Comparison of ENCODE assay signal across 11 cellular contexts in genomic region chr7:29884399-29885272, GRCh38.
DNase-seq lines count a peak whose midpoint lies in the region; ATAC-seq, FAIRE-seq and TF ChIP-seq lines count a peak whose summit lies in the region.
"Had no signal": no experiment of that assay in that cellular context is flagged by ENCODE, and none has a peak within 500 bp of the region (broad histone marks: within the 10 kb centered on the region; RNA-seq: fewer than 3 reads in every experiment).

No MANE protein-coding gene starts in this region.

- no peaks in the 10 kb centered on the region for H3K9me3 Mint-ChIP-seq in naive B cell
- H3K9me3 Mint-ChIP-seq: activated T-helper 1 cell treated with anti-CD3 and anti-CD28 coated beads, Interleukin-12 subunit alpha, Interleukin-12 subunit beta, Interleukin-2, Interleukin-4 antibody, amounts not matched to agents 30 ng/mL and 10 ng/mL and 1 ng/mL, durations not matched to agents 14 hours and 24 hours and 36 hours; CD4-positive, CD25-positive, alpha-beta regulatory T cell had no signal

- peaks cover 3 to 4% (median 3%) of the 10 kb centered on the region in 3 donors for H3K4me1 Mint-ChIP-seq in naive B cell

- no peaks in the 10 kb centered on the region for H3K36me3 ChIP-seq in BE2C

- no peak overlapping the region for H3K27ac Mint-ChIP-seq in naive B cell
- H3K27ac Mint-ChIP-seq: activated T-helper 1 cell treated with anti-CD3 and anti-CD28 coated beads, Interleukin-12 subunit alpha, Interleukin-12 subunit beta, Interleukin-2, Interleukin-4 antibody, amounts not matched to agents 30 ng/mL and 10 ng/mL and 1 ng/mL, durations not matched to agents 14 hours and 24 hours and 36 hours; CD4-positive, CD25-positive, alpha-beta regulatory T cell had no signal

- no peaks in the 10 kb centered on the region for H3K4me1 ChIP-seq in BE2C

- peak overlapping the region; percentile 9 to 70 (median 60) for H3K4me3 Mint-ChIP-seq in naive B cell
- H3K4me3 Mint-ChIP-seq: activated T-helper 1 cell treated with anti-CD3 and anti-CD28 coated beads, Interleukin-12 subunit alpha, Interleukin-12 subunit beta, Interleukin-2, Interleukin-4 antibody, amounts not matched to agents 30 ng/mL and 10 ng/mL and 1 ng/mL, durations not matched to agents 14 hours and 24 hours and 36 hours had no signal

- no peak for TF ChIP-seq CTCF in BE2C (IDR thresholded peaks at IDR 0.05; ENCODE audit: low read depth, low read length)

- H3K36me3 Mint-ChIP-seq in naive B cell, result no peaks in the 10 kb centered on the region
- H3K36me3 Mint-ChIP-seq: CD4-positive, CD25-positive, alpha-beta regulatory T cell had no signal

- ATAC-seq in naive B cell (ENCODE audit: low read depth in 2 of 2) (peak; percentile 37 to 55), GM19452 (IDR thresholded peaks at IDR 0.05; ENCODE audit: unreplicated experiment) (no peak)
- ATAC-seq: Panc1 had no signal

- no peaks in the 10 kb centered on the region for H3K27me3 ChIP-seq in BE2C

- no peak for FAIRE-seq in HTR-8/SVneo (lab: Jason Lieb, UNC)

- no peaks in the 10 kb centered on the region for H3K9me3 ChIP-seq in BE2C

- peaks cover 21 to 32% (median 22%) of the 10 kb centered on the region in 3 donors for H3K27me3 Mint-ChIP-seq in naive B cell

- no peak overlapping the region for H3K4me3 ChIP-seq in BE2C (ENCODE audit: low read depth, low read length)

- peak; percentile 46 for DNase-seq in BE2C
- DNase-seq in NCI-H2029 (lab: John Stamatoyannopoulos, UW), result peak; percentile 59
- peak; percentile 44 for DNase-seq in cerebellar cortex (ENCODE audit: low spot score)
- no peak for DNase-seq in naive B cell
- no peak for DNase-seq in HUDEP-2 (lab: John Stamatoyannopoulos, UW; ENCODE audit: unreplicated experiment in 76 of 76)
- DNase-seq in NK-92 treated with Interleukin-12 subunit alpha and Interleukin-12 subunit beta, amount 100 ng/mL, for 24 hours (lab: John Stamatoyannopoulos, UW), result no peak
- no peak for DNase-seq in HTR-8/SVneo (ENCODE audit: insufficient read length, low spot score)
- DNase-seq: CD4-positive, CD25-positive, alpha-beta regulatory T cell had no signal

Comparison
In these comparisons a context has a peak if more than half of its experiments do, and no peak if none do; other contexts are left out.
1. DNase-seq: peak in BE2C (single experiment), NCI-H2029 (single experiment) and cerebellar cortex (single experiment); none in naive B cell (single experiment), HUDEP-2 (0 of 76), NK-92 treated with Interleukin-12 subunit alpha and Interleukin-12 subunit beta, amount 100 ng/mL, for 24 hours (single experiment) and HTR-8/SVneo (single experiment).